Comparison of ENCODE assay signal across 25 cellular contexts in genomic region chr19:34664870-34665269, GRCh38. TPM values are rescaled to one million over a fixed set of nuclear protein-coding genes. Genes with fewer than 3 reads are reported as not detected.
DNase-seq lines count a peak whose midpoint lies in the region; ATAC-seq, FAIRE-seq and TF ChIP-seq lines count a peak whose summit lies in the region.
"Had no signal": no experiment of that assay in that cellular context is flagged by ENCODE, and none has a peak within 500 bp of the region (broad histone marks: within the 10 kb centered on the region; RNA-seq: fewer than 3 reads in every experiment).

No MANE protein-coding gene starts in this region.

- no peak overlapping the region for H3K4me3 Mint-ChIP-seq in stimulated activated memory B cell treated with anti-CD40 and anti-IgM and Interleukin-4, amounts not matched to agents 10 μg/mL and 1 μg/mL and 100 μg/mL, for 72 hours
- H3K4me3 Mint-ChIP-seq: B cell; CD14-positive monocyte; CD4-positive, alpha-beta T cell; CD8-positive, alpha-beta memory T cell had no signal

- H3K9ac ChIP-seq in HepG2 (ENCODE audit: insufficient read depth, low read depth, low read length) = no peak overlapping the region
- H3K9ac ChIP-seq: BLaER1, GM23248 had no signal

- no peaks in the 10 kb centered on the region for H3K36me3 Mint-ChIP-seq in stimulated activated memory B cell treated with anti-CD40 and anti-IgM and Interleukin-4, amounts not matched to agents 10 μg/mL and 1 μg/mL and 100 μg/mL, for 72 hours
- H3K36me3 Mint-ChIP-seq: CD8-positive, alpha-beta memory T cell had no signal

- no peak for TF ChIP-seq RAD21 in HepG2 (CRISPR knock-in tag; IDR thresholded peaks at IDR 0.05)

- peak overlapping the region; percentile 43; the same call in 1 of the 2 replicates for H3K4me2 ChIP-seq in HepG2 (ENCODE audit: low read depth, low read length)
- H3K4me2 ChIP-seq: BLaER1 had no signal

- no peaks in the 10 kb centered on the region for H3K9me3 Mint-ChIP-seq in stimulated activated memory B cell treated with anti-CD40 and anti-IgM and Interleukin-4, amounts not matched to agents 10 μg/mL and 1 μg/mL and 100 μg/mL, for 72 hours
- H3K9me3 Mint-ChIP-seq: CD8-positive, alpha-beta memory T cell had no signal

- in situ Hi-C loops in HepG2 (cut with HindIII; ENCODE audit: extremely low pct_ligation_motif_present, low pct_unique_long_range_greater_than_20kb) = no loop called here
- in situ Hi-C loops in gastrocnemius medialis (cut with MboI; ENCODE audit: low sequenced_read_pairs in 4 of 4) = no loop called here

- CTCF ChIA-PET in HepG2 (lab: Yijun Ruan, JAX; ENCODE audit: low intra/inter-chr PET ratio, low total read pairs) = no interaction called here

- H3K9me3 ChIP-seq in HepG2 (ENCODE audit: low read length) (no peaks in the 10 kb centered on the region), right lobe of liver (no peaks in the 10 kb centered on the region), gastrocnemius medialis (no peaks in the 10 kb centered on the region), mucosa of descending colon (no peaks in the 10 kb centered on the region)

- TF ChIP-seq CTCF in HepG2 (CRISPR knock-in tag; IDR thresholded peaks at IDR 0.05) (no peak), right lobe of liver (IDR thresholded peaks at IDR 0.05) (no peak), gastrocnemius medialis (IDR thresholded peaks at IDR 0.05 in 4 of 5, conservative IDR thresholded peaks at IDR 0.05 in 1 of 5) (no peak), mucosa of descending colon (IDR thresholded peaks at IDR 0.05) (no peak)

- POLR2A ChIA-PET in HepG2 (lab: Yijun Ruan, JAX) = interaction anchor here (1.3 kb wide), 1 partner anchor 9 kb away, joined by 3 read pairs; no protein-coding TSS in a partner anchor

- H3K27me3 ChIP-seq in HepG2 (ENCODE audit: control insufficient read depth in 1 of 2, insufficient read depth in 2 of 2, low read length in 2 of 2) (no peaks in the 10 kb centered on the region; a peak in 2 of 5 replicates), right lobe of liver (no peaks in the 10 kb centered on the region), gastrocnemius medialis (no peaks in the 10 kb centered on the region)
- H3K27me3 ChIP-seq: BLaER1 had no signal

- WGBS in HepG2 (ENCODE audit: low lambda C conversion rate) = 11% methylated on average over 3 of the region's 6 CpGs
- WGBS in right lobe of liver (ENCODE audit: insufficient coverage, low coverage, low lambda C conversion rate, missing lambda C conversion rate) = 64% methylated on average over 3 of the region's 6 CpGs

- H3K4me1 Mint-ChIP-seq in stimulated activated memory B cell treated with anti-CD40 and anti-IgM and Interleukin-4, amounts not matched to agents 10 μg/mL and 1 μg/mL and 100 μg/mL, for 72 hours = peaks cover 20% of the 10 kb centered on the region

- TF ChIP-seq EP300 in HepG2 (IDR thresholded peaks at IDR 0.05; ENCODE audit: low read depth in 2 of 2, low read length in 2 of 2) (no peak), HepG2 (CRISPR knock-in tag; IDR thresholded peaks at IDR 0.05; ENCODE audit: borderline replicate concordance) (no peak)

- no peak for FAIRE-seq in HepG2 (lab: Jason Lieb, UNC)
- FAIRE-seq: A204.1, D721Med, GM12878, GM19239, H1 had no signal

- intact Hi-C loops in HepG2 (cut with micrococcal nuclease; ENCODE audit: unreplicated experiment) (no loop called here), right lobe of liver (cut with DNase I) (no loop called here), gastrocnemius medialis (cut with DNase I; ENCODE audit: low total_unique reads) (no loop called here), mucosa of descending colon (cut with DNase I, micrococcal nuclease) (no loop called here)

- H3K4me3 ChIP-seq in HepG2 (replicated peaks in 1 of 3; ENCODE audit: insufficient read depth in 1 of 3, low read depth in 2 of 3, low read length in 3 of 3) (no peak overlapping the region), right lobe of liver (no peak overlapping the region), gastrocnemius medialis (no peak overlapping the region), mucosa of descending colon (no peak overlapping the region)
- H3K4me3 ChIP-seq: BLaER1, GM12878, GM23248 had no signal

- no peak overlapping the region for H2AFZ ChIP-seq in HepG2 (ENCODE audit: low read length)
- H2AFZ ChIP-seq: GM23248 had no signal

- H3K4me1 ChIP-seq in HepG2 (ENCODE audit: insufficient read depth, low read length) (peaks cover 36% of the 10 kb centered on the region), right lobe of liver (peaks cover 0 to 45% (median 8%) of the 10 kb centered on the region in 4 donors), gastrocnemius medialis (peaks cover 15 to 19% of the 10 kb centered on the region in 2 donors), mucosa of descending colon (ENCODE audit: low read depth) (peaks cover 3% of the 10 kb centered on the region)

- H3K27ac Mint-ChIP-seq in stimulated activated memory B cell treated with anti-CD40 and anti-IgM and Interleukin-4, amounts not matched to agents 10 μg/mL and 1 μg/mL and 100 μg/mL, for 72 hours = no peak overlapping the region
- H3K27ac Mint-ChIP-seq: B cell; CD14-positive monocyte; CD4-positive, alpha-beta T cell; CD8-positive, alpha-beta memory T cell had no signal

- ATAC-seq in HepG2 = peak; percentile 14; the same call in 2 of the 3 replicates
- ATAC-seq in right lobe of liver = no peak
- no peak for ATAC-seq in gastrocnemius medialis
- ATAC-seq in stimulated activated memory B cell treated with anti-CD40 and anti-IgM and Interleukin-4, amounts not matched to agents 10 μg/mL and 1 μg/mL and 100 μg/mL, for 72 hours = peak; percentile 17
- no peak for ATAC-seq in mucosa of descending colon
- ATAC-seq in HG02884 (IDR thresholded peaks at IDR 0.05; ENCODE audit: unreplicated experiment) = no peak
- ATAC-seq: GM12878 had no signal

- no peaks in the 10 kb centered on the region for H3K27me3 Mint-ChIP-seq in stimulated activated memory B cell treated with anti-CD40 and anti-IgM and Interleukin-4, amounts not matched to agents 10 μg/mL and 1 μg/mL and 100 μg/mL, for 72 hours
- H3K27me3 Mint-ChIP-seq: B cell; CD4-positive, alpha-beta T cell had no signal

- BruUV-seq in HepG2 (replicated peaks; lab: Mats Ljungman, UMichigan) = no TSS peak

- no peak for TF ChIP-seq POLR2A in HepG2 (IDR thresholded peaks at IDR 0.05; ENCODE audit: insufficient read depth in 1 of 2, low read depth in 2 of 2, low read length in 2 of 2)
- no peak for TF ChIP-seq POLR2A in right lobe of liver (IDR thresholded peaks at IDR 0.05)
- TF ChIP-seq POLR2A in gastrocnemius medialis (IDR thresholded peaks at IDR 0.05) = no peak

- no peaks in the 10 kb centered on the region for H3K79me2 ChIP-seq in HepG2 (ENCODE audit: insufficient read depth, low read length)

- no peaks in the 10 kb centered on the region for H3K36me3 ChIP-seq in HepG2 (replicated peaks in 1 of 2; ENCODE audit: control insufficient read depth in 1 of 2, insufficient read depth in 2 of 2, low read length in 2 of 2)
- no peaks in the 10 kb centered on the region for H3K36me3 ChIP-seq in right lobe of liver
- H3K36me3 ChIP-seq in gastrocnemius medialis = no peaks in the 10 kb centered on the region
- no peaks in the 10 kb centered on the region for H3K36me3 ChIP-seq in mucosa of descending colon (ENCODE audit: low read depth)
- H3K36me3 ChIP-seq: BLaER1 had no signal

- DNase-seq in HepG2 (ENCODE audit: low spot score) (no peak), right lobe of liver (no peak), gastrocnemius medialis (no peak), mucosa of descending colon (no peak), NCI-H1694 treated with DMSO at 0.1 percent for 48 hours (lab: John Stamatoyannopoulos, UW) (no peak)
- DNase-seq: CD4-positive, alpha-beta T cell; CD8-positive, alpha-beta memory T cell; DMS 273 treated with DMSO at 0.1 percent for 48 hours; DMS79; EL; GDM1; GM23248; H7; HCEC 1CT had no signal

- H4K20me1 ChIP-seq in HepG2 (ENCODE audit: insufficient read depth, low read length) = no peaks in the 10 kb centered on the region
- H4K20me1 ChIP-seq: BLaER1 had no signal

- H3K27ac ChIP-seq in HepG2 (ENCODE audit: extremely low read length, insufficient read depth, low read length) (no peak overlapping the region), right lobe of liver (no peak overlapping the region), gastrocnemius medialis (peak overlapping the region; percentile 60 to 79 (median 75))
- H3K27ac ChIP-seq: 22Rv1, BLaER1, GM23248 had no signal

RNA-seq across cellular contexts. Expression of gene SCGB2B2, which starts 12.1 kb away (rescaled TPM):
- not detected in 2 replicates for total RNA-seq in HepG2 (2016; rRNA removed; fragmentation: Illumina TruSeq; extraction: Trizol)
- not detected in 2 replicates for total RNA-seq in HepG2 (2016; cell fraction: cytosol; rRNA removed; fragmentation: Illumina TruSeq; extraction: Trizol; ENCODE audit: low read depth)
- total RNA-seq in HepG2 (2016; cell fraction: insoluble cytoplasmic fraction; rRNA removed; fragmentation: Illumina TruSeq; extraction: Trizol) = not detected in 2 replicates
- total RNA-seq in HepG2 (2016; cell fraction: membrane; rRNA removed; fragmentation: Illumina TruSeq; extraction: Trizol) = not detected in 2 replicates
- total RNA-seq in HepG2 (2016; cell fraction: nucleus; rRNA removed; fragmentation: Illumina TruSeq; extraction: Trizol) = not detected in 2 replicates
- polyA plus RNA-seq in HepG2 (2011; rRNA removed) = 0.03 and 0.12 TPM in 2 replicates
- 0.03 and 0.05 TPM in 2 replicates for polyA plus RNA-seq in HepG2 (2011; cell fraction: cytosol; rRNA removed)
- polyA plus RNA-seq in HepG2 (2011; cell fraction: nucleus; rRNA removed) = 0.12 and 0.23 TPM in 2 replicates
- polyA plus RNA-seq in HepG2 (2012) = 0.05 TPM in 1 of 2 replicates, not detected in the other
- not detected in 2 replicates for polyA plus RNA-seq in HepG2 (2016; cell fraction: cytosol; fragmentation: Illumina TruSeq; extraction: Trizol; ENCODE audit: low read depth)
- polyA plus RNA-seq in HepG2 (2016; cell fraction: insoluble cytoplasmic fraction; fragmentation: Illumina TruSeq; extraction: Trizol; ENCODE audit: low read depth) = not detected in 2 replicates
- not detected in 2 replicates for polyA plus RNA-seq in HepG2 (2016; cell fraction: membrane; fragmentation: Illumina TruSeq; extraction: Trizol; ENCODE audit: low read depth)
- polyA plus RNA-seq in HepG2 (2016; cell fraction: nucleus; fragmentation: Illumina TruSeq; extraction: Trizol; ENCODE audit: insufficient read depth, low read depth) = 1.7 TPM in 1 of 2 replicates, not detected in the other
- 0.22 and 1.6 TPM in 2 replicates for polyA minus RNA-seq in HepG2 (2011; rRNA and poly(A)+ RNA removed; ENCODE audit: low replicate concordance)
- not detected in 2 replicates for polyA minus RNA-seq in HepG2 (2011; cell fraction: cytosol; rRNA and poly(A)+ RNA removed)
- polyA minus RNA-seq in HepG2 (2011; cell fraction: nucleus; rRNA and poly(A)+ RNA removed) = 0.39 and 1.1 TPM in 2 replicates
- under 1 TPM; 0.20 to 0.68 (median 0.39) TPM for total RNA-seq in right lobe of liver
- total RNA-seq in gastrocnemius medialis = 1 to 10 TPM in 1 of 4 donors, under 1 TPM in 2, not detected in 1; 0.20 to 1.1 (median 0.20) TPM
- 1 to 10 TPM in 2 of 3 donors, under 1 TPM in 1; 0.24 to 1.3 (median 1.1) TPM for total RNA-seq in mucosa of descending colon
- total RNA-seq: GM23248, H1, H7 had no signal
- polyA plus RNA-seq: CD14-positive monocyte; CD8-positive, alpha-beta memory T cell; GM23248 had no signal

RNA-seq across cellular contexts. Expression of gene ZNF302, which starts 12.6 kb away (rescaled TPM):
- total RNA-seq in HepG2 (2016; rRNA removed; fragmentation: Illumina TruSeq; extraction: Trizol) (not detected in 2 replicates), right lobe of liver (10 to 100 TPM in 3 of 6 experiments, 1 to 10 TPM in 3; 7.3 to 14.5 (median 10.1) TPM), gastrocnemius medialis (10 to 100 TPM; 14.9 to 43.2 (median 28.2) TPM), mucosa of descending colon (10 to 100 TPM; 16.5 to 33.8 (median 20.0) TPM)
- total RNA-seq in HepG2 (2016; cell fraction: cytosol; rRNA removed; fragmentation: Illumina TruSeq; extraction: Trizol; ENCODE audit: low read depth) = not detected in 2 replicates
- not detected in 2 replicates for total RNA-seq in HepG2 (2016; cell fraction: insoluble cytoplasmic fraction; rRNA removed; fragmentation: Illumina TruSeq; extraction: Trizol)
- total RNA-seq in HepG2 (2016; cell fraction: membrane; rRNA removed; fragmentation: Illumina TruSeq; extraction: Trizol) = not detected in 2 replicates
- total RNA-seq in HepG2 (2016; cell fraction: nucleus; rRNA removed; fragmentation: Illumina TruSeq; extraction: Trizol) = not detected in 2 replicates
- polyA plus RNA-seq in HepG2 (2011; rRNA removed) = not detected in 2 replicates
- not detected in 2 replicates for polyA plus RNA-seq in HepG2 (2011; cell fraction: cytosol; rRNA removed)
- polyA plus RNA-seq in HepG2 (2011; cell fraction: nucleus; rRNA removed) = not detected in 2 replicates
- polyA plus RNA-seq in HepG2 (2012) = not detected in 2 replicates
- polyA plus RNA-seq in HepG2 (2016; cell fraction: cytosol; fragmentation: Illumina TruSeq; extraction: Trizol; ENCODE audit: low read depth) = not detected in 2 replicates
- polyA plus RNA-seq in HepG2 (2016; cell fraction: insoluble cytoplasmic fraction; fragmentation: Illumina TruSeq; extraction: Trizol; ENCODE audit: low read depth) = not detected in 2 replicates
- not detected in 2 replicates for polyA plus RNA-seq in HepG2 (2016; cell fraction: membrane; fragmentation: Illumina TruSeq; extraction: Trizol; ENCODE audit: low read depth)
- polyA plus RNA-seq in HepG2 (2016; cell fraction: nucleus; fragmentation: Illumina TruSeq; extraction: Trizol; ENCODE audit: insufficient read depth, low read depth) = not detected in 2 replicates
- polyA minus RNA-seq in HepG2 (2011; rRNA and poly(A)+ RNA removed; ENCODE audit: low replicate concordance) = 18.5 TPM in 1 of 2 replicates, not detected in the other
- polyA minus RNA-seq in HepG2 (2011; cell fraction: cytosol; rRNA and poly(A)+ RNA removed) = not detected in 2 replicates
- polyA minus RNA-seq in HepG2 (2011; cell fraction: nucleus; rRNA and poly(A)+ RNA removed) = not detected in 2 replicates

Comparison
In these comparisons a context has a peak if more than half of its experiments do, and no peak if none do; other contexts are left out.
1. ATAC-seq: peak in HepG2 (single experiment) and stimulated activated memory B cell treated with anti-CD40 and anti-IgM and Interleukin-4, amounts not matched to agents 10 μg/mL and 1 μg/mL and 100 μg/mL, for 72 hours (single experiment); none in right lobe of liver (0 of 4), gastrocnemius medialis (0 of 2), mucosa of descending colon (single experiment) and HG02884 (single experiment).
2. RNA of gene ZNF302, which starts 12.6 kb away (total RNA-seq): 14.9 to 43.2 TPM in gastrocnemius medialis, 16.5 to 33.8 TPM in mucosa of descending colon and 7.3 to 14.5 TPM in right lobe of liver; not detected in HepG2; every median in the first group is over 4 times any median in the second.
3. H3K27ac ChIP-seq: peak in gastrocnemius medialis (4 of 4); none in HepG2 (single experiment) and right lobe of liver (0 of 3).